Comparison of ENCODE assay signal across 8 cellular contexts in genomic region chr17:75588546-75589016, GRCh38.
DNase-seq lines count a peak whose midpoint lies in the region; ATAC-seq lines count a peak whose summit lies in the region.

No MANE protein-coding gene starts in this region.

- peak overlapping the region; percentile 71 for H3K4me3 Mint-ChIP-seq in activated naive CD4-positive, alpha-beta T cell treated with anti-CD3 and anti-CD28 coated beads, Interleukin-2, amount 50 U/mL, for 24 hours

- H3K9me3 Mint-ChIP-seq in activated naive CD4-positive, alpha-beta T cell treated with anti-CD3 and anti-CD28 coated beads, Interleukin-2, amount 50 U/mL, for 24 hours = no peaks in the 10 kb centered on the region

- no peaks in the 10 kb centered on the region for H3K9me3 ChIP-seq in iPS-18c (ENCODE audit: control insufficient read depth, insufficient read depth, low read length)

- no peaks in the 10 kb centered on the region for H3K36me3 Mint-ChIP-seq in activated naive CD4-positive, alpha-beta T cell treated with anti-CD3 and anti-CD28 coated beads, Interleukin-2, amount 50 U/mL, for 24 hours

- H3K27me3 Mint-ChIP-seq in activated naive CD4-positive, alpha-beta T cell treated with anti-CD3 and anti-CD28 coated beads, Interleukin-2, amount 50 U/mL, for 24 hours = no peaks in the 10 kb centered on the region

- ATAC-seq in GM18502 (IDR thresholded peaks at IDR 0.05; ENCODE audit: poor library complexity, unreplicated experiment) (peak; percentile 11), HG02938 (IDR thresholded peaks at IDR 0.05; ENCODE audit: unreplicated experiment) (peak; percentile 22)

- peak overlapping the region; percentile 46; the same call in 1 of the 2 replicates for H3K4me3 ChIP-seq in iPS-18c (ENCODE audit: insufficient read depth, low read depth, low read length)

- no peak overlapping the region for H3K27ac Mint-ChIP-seq in activated naive CD4-positive, alpha-beta T cell treated with anti-CD3 and anti-CD28 coated beads, Interleukin-2, amount 50 U/mL, for 24 hours

- H3K4me1 Mint-ChIP-seq in activated naive CD4-positive, alpha-beta T cell treated with anti-CD3 and anti-CD28 coated beads, Interleukin-2, amount 50 U/mL, for 24 hours = peaks cover 4% of the 10 kb centered on the region

- DNase-seq in stimulated activated CD8-positive, alpha-beta memory T cell treated with anti-CD3 and anti-CD28 coated beads, Interleukin-4, amount 100 ng/mL, for 48 hours = peak; percentile 39
- DNase-seq in NCI-H69 (lab: John Stamatoyannopoulos, UW) (no peak), NCI-H2107 (lab: John Stamatoyannopoulos, UW) (no peak)
- no peak for DNase-seq in activated CD8-positive, alpha-beta memory T cell treated with anti-CD3 and anti-CD28 coated beads for 24 hours
